Comparison of ENCODE assay signal across 23 cellular contexts in genomic region chr9:130050472-130050871, GRCh38. TPM values are rescaled to one million over a fixed set of nuclear protein-coding genes. Genes with fewer than 3 reads are reported as not detected.
A peak's percentile ranks its signal among the peaks of the same experiment; 100 is the strongest.
DNase-seq lines count a peak whose midpoint lies in the region; ATAC-seq, FAIRE-seq and TF ChIP-seq lines count a peak whose summit lies in the region.
"Had no signal": no experiment of that assay in that cellular context is flagged by ENCODE, and none has a peak within 500 bp of the region (broad histone marks: within the 10 kb centered on the region; RNA-seq: fewer than 3 reads in every experiment).

No MANE protein-coding gene starts in this region.

- TF ChIP-seq POLR2A in K562 (conservative IDR thresholded peaks at IDR 0.05): no peak

- H3K36me3 ChIP-seq in CD4-positive, CD25-positive, alpha-beta regulatory T cell (ENCODE audit: control insufficient read depth, insufficient read depth, low read length): no peaks in the 10 kb centered on the region
- H3K36me3 ChIP-seq in SK-N-MC (ENCODE audit: insufficient read depth, low read length) (no peaks in the 10 kb centered on the region), K562 (ENCODE audit: control insufficient read depth, insufficient read depth, low read length) (no peaks in the 10 kb centered on the region)
- H3K36me3 ChIP-seq: MG63 had no signal

- TF ChIP-seq CTCF in C4-2B (conservative IDR thresholded peaks at IDR 0.05) (no peak), K562 (IDR thresholded peaks at IDR 0.05 in 2 of 3, conservative IDR thresholded peaks at IDR 0.05 in 1 of 3; ENCODE audit: insufficient read depth in 2 of 3, low read depth in 1 of 3, low read length in 3 of 3) (no peak)

- H2AFZ ChIP-seq in K562 (ENCODE audit: low read depth, low read length): no peak overlapping the region

- H3K4me1 Mint-ChIP-seq in CD4-positive, CD25-positive, alpha-beta regulatory T cell: peaks cover 18 to 50% (median 32%) of the 10 kb centered on the region in 4 donors

- no TSS peak for BruUV-seq in K562 (replicated peaks; lab: Mats Ljungman, UMichigan)

- peaks cover 4% of the 10 kb centered on the region for H3K9me1 ChIP-seq in K562 (ENCODE audit: control insufficient read depth, insufficient read depth, low read length)

- peaks cover 35% of the 10 kb centered on the region for H3K4me1 ChIP-seq in CD4-positive, CD25-positive, alpha-beta regulatory T cell (ENCODE audit: control insufficient read depth, insufficient read depth, low read length, poor library complexity, severe bottlenecking)
- peaks cover 15 to 21% of the 10 kb centered on the region in 2 experiments; a peak in 4 of 5 replicates for H3K4me1 ChIP-seq in K562 (replicated peaks in 1 of 2; ENCODE audit: control insufficient read depth in 2 of 2, insufficient read depth in 2 of 2, low read length in 2 of 2)

- no peaks in the 10 kb centered on the region for H4K20me1 ChIP-seq in K562 (replicated peaks; ENCODE audit: control insufficient read depth, insufficient read depth, low read length)

- no peak for TF ChIP-seq RAD21 in K562 (CRISPR knock-in tag; conservative IDR thresholded peaks at IDR 0.05 in 1 of 2, IDR thresholded peaks at IDR 0.05 in 1 of 2)

- CTCF ChIA-PET in K562 (lab: Yijun Ruan, JAX; ENCODE audit: low intra/inter-chr PET ratio): no interaction called here

- FAIRE-seq in K562 (lab: Jason Lieb, UNC): no peak

- peaks cover 29% of the 10 kb centered on the region for H3K79me2 ChIP-seq in K562 (ENCODE audit: control insufficient read depth, insufficient read depth, low read length)

- no peak for ATAC-seq in CD4-positive, CD25-positive, alpha-beta regulatory T cell (ENCODE audit: low read depth in 2 of 2)
- ATAC-seq in K562 (no peak), HG03469 (IDR thresholded peaks at IDR 0.05; ENCODE audit: unreplicated experiment) (no peak), GM21360 (IDR thresholded peaks at IDR 0.05; ENCODE audit: unreplicated experiment) (no peak)

- H3K27me3 Mint-ChIP-seq in CD4-positive, CD25-positive, alpha-beta regulatory T cell: no peaks in the 10 kb centered on the region
- H3K27me3 Mint-ChIP-seq: central memory CD8-positive, alpha-beta T cell had no signal

- no peaks in the 10 kb centered on the region for H3K9me3 ChIP-seq in CD4-positive, CD25-positive, alpha-beta regulatory T cell (ENCODE audit: control insufficient read depth in 2 of 2, low read length in 2 of 2)
- H3K9me3 ChIP-seq in SK-N-MC (ENCODE audit: low read depth, low read length) (no peaks in the 10 kb centered on the region), K562 (replicated peaks; ENCODE audit: control insufficient read depth, insufficient read depth, low read depth, low read length) (no peaks in the 10 kb centered on the region)
- H3K9me3 ChIP-seq: MG63 had no signal

- no peak overlapping the region for H3K4me2 ChIP-seq in K562 (ENCODE audit: insufficient read depth, low read length)

- POLR2A ChIA-PET in K562 (lab: Yijun Ruan, JAX): interaction anchor here (0.6 kb wide), 1 partner anchor 575 kb away, joined by 4 read pairs; no protein-coding TSS in a partner anchor

- TF ChIP-seq EP300 in K562 (IDR thresholded peaks at IDR 0.05; ENCODE audit: low read length): no peak

- H3K4me3 ChIP-seq in CD4-positive, CD25-positive, alpha-beta regulatory T cell (ENCODE audit: low read depth, low read length): no peak overlapping the region
- H3K4me3 ChIP-seq in SK-N-MC (no peak overlapping the region), K562 (no peak overlapping the region)
- H3K4me3 ChIP-seq: dorsolateral prefrontal cortex, MG63 had no signal

- H3K27ac Mint-ChIP-seq in CD4-positive, CD25-positive, alpha-beta regulatory T cell: peak overlapping the region in 2 of 3 donors; percentile 35 to 69

- intact Hi-C loops in K562 (cut with micrococcal nuclease): loop anchor here (5.0 kb wide), 2 partner anchors 47 to 163 kb away; no protein-coding TSS in a partner anchor

- no peak overlapping the region for H3K9ac ChIP-seq in SK-N-MC (ENCODE audit: insufficient read length)
- H3K9ac ChIP-seq in K562 (ENCODE audit: insufficient read depth in 1 of 2, low read depth in 2 of 2, low read length in 2 of 2): no peak overlapping the region

- 79% methylated on average over 4 of the region's 4 CpGs for WGBS in K562 (ENCODE audit: insufficient coverage, low coverage, missing lambda C conversion rate)

- H3K9me3 Mint-ChIP-seq in CD4-positive, CD25-positive, alpha-beta regulatory T cell: no peaks in the 10 kb centered on the region
- H3K9me3 Mint-ChIP-seq: central memory CD8-positive, alpha-beta T cell had no signal

- H3K36me3 Mint-ChIP-seq in CD4-positive, CD25-positive, alpha-beta regulatory T cell: no peaks in the 10 kb centered on the region

- H3K27ac ChIP-seq in C4-2B (peak overlapping the region; percentile 79), SK-N-MC (peak overlapping the region; percentile 29), K562 (ENCODE audit: extremely low read depth, low read depth, low read length) (no peak overlapping the region)
- no peak overlapping the region for H3K27ac ChIP-seq in CD4-positive, CD25-positive, alpha-beta regulatory T cell (ENCODE audit: insufficient read depth, low read length, poor library complexity, severe bottlenecking)

- no peaks in the 10 kb centered on the region for H3K27me3 ChIP-seq in CD4-positive, CD25-positive, alpha-beta regulatory T cell (ENCODE audit: control insufficient read depth, insufficient read depth, low read length)
- H3K27me3 ChIP-seq in K562 (ENCODE audit: control insufficient read depth in 2 of 2, insufficient read depth in 2 of 2, low read length in 2 of 2): no peaks in the 10 kb centered on the region
- H3K27me3 ChIP-seq: dorsolateral prefrontal cortex, MG63 had no signal

- DNase-seq in CD4-positive, CD25-positive, alpha-beta regulatory T cell: no peak
- no peak for DNase-seq in SK-N-MC (ENCODE audit: low read depth, low spot score)
- DNase-seq in K562 (ENCODE audit: extremely low read depth in 1 of 4, low spot score in 3 of 4): peak in 1 of 4 experiments; percentile 3
- no peak for DNase-seq in NCI-H128 (lab: John Stamatoyannopoulos, UW; ENCODE audit: unreplicated experiment)
- DNase-seq in NCI-H2029 treated with DMSO at 0.1 percent for 48 hours (lab: John Stamatoyannopoulos, UW): no peak
- DNase-seq: activated gamma-delta T cell treated with Interleukin-2 at 50 U/mL for 16 hours; aorta; DND-41; dorsolateral prefrontal cortex; glutamatergic neuron; GOT3; kidney glomerular epithelial cell; MG63; NCI-H146; NCI-H2171 treated with DMSO at 0.1 percent for 48 hours; NCI-H524 treated with DMSO at 0.1 percent for 48 hours; stimulated activated CD4-positive, alpha-beta T cell treated with anti-CD3 and anti-CD28 coated beads, Interleukin-4, amount 100 ng/mL, for 4 hours; T1000; trophoblast cell had no signal

- in situ Hi-C loops in K562 (cut with MboI): no loop called here

- peak overlapping the region in 3 of 4 donors; percentile 29 to 86 (median 83) for H3K4me3 Mint-ChIP-seq in CD4-positive, CD25-positive, alpha-beta regulatory T cell
- H3K4me3 Mint-ChIP-seq: central memory CD8-positive, alpha-beta T cell had no signal

RNA-seq across cellular contexts. Expression of gene GPR107, which starts 3.2 kb away (rescaled TPM):
- total RNA-seq in CD4-positive, CD25-positive, alpha-beta regulatory T cell: 29.9 TPM
- polyA plus RNA-seq in CD4-positive, CD25-positive, alpha-beta regulatory T cell: 1 to 10 TPM; 2.8 to 4.5 (median 3.1) TPM
- 92.0 and 106 TPM in 2 replicates for total RNA-seq in K562 (2011; cell fraction: chromatin; rRNA removed; ENCODE audit: low replicate concordance)
- total RNA-seq in K562 (2011; cell fraction: nucleolus; rRNA removed): 120 and 136 TPM in 2 replicates
- total RNA-seq in K562 (2011; cell fraction: nucleoplasm; rRNA removed): 83.9 and 108 TPM in 2 replicates
- total RNA-seq in K562 (2014; rRNA removed): 9.2 and 10.0 TPM in 2 replicates
- total RNA-seq in K562 (2014; rRNA removed; fragmentation: Illumina TruSeq; extraction: Trizol): 12.4 and 14.5 TPM in 2 replicates
- total RNA-seq in K562 (2015; rRNA removed; fragmentation: Illumina TruSeq; extraction: Trizol): 13.5 and 14.6 TPM in 2 replicates
- 20.3 and 21.8 TPM in 2 replicates for total RNA-seq in K562 (2021)
- 28.2 and 34.6 TPM in 2 replicates for polyA plus RNA-seq in K562 (2011; rRNA removed)
- 9.8 and 15.6 TPM in 2 replicates for polyA plus RNA-seq in K562 (2011; cell fraction: cytosol; rRNA removed)
- polyA plus RNA-seq in K562 (2011; cell fraction: nucleus; rRNA removed): 23.2 and 28.9 TPM in 2 replicates
- polyA plus RNA-seq in K562 (2012): 17.3 and 22.6 TPM in 2 replicates
- 19.5 and 27.8 TPM in 2 replicates for polyA plus RNA-seq in K562 (2014; fragmentation: Illumina TruSeq; extraction: Trizol)
- 1 to 10 TPM; 3.2 to 3.5 TPM for polyA plus RNA-seq in K562 (2014; fragmentation: Nextera tagmentation; extraction: Ambion mirVana)
- 13.7 and 14.4 TPM in 2 replicates for polyA plus RNA-seq in K562 (2014; rRNA removed)
- 29.5 and 33.6 TPM in 2 replicates for polyA minus RNA-seq in K562 (2011; rRNA and poly(A)+ RNA removed)
- polyA minus RNA-seq in K562 (2011; cell fraction: cytosol; rRNA and poly(A)+ RNA removed): 13.0 and 13.7 TPM in 2 replicates
- polyA minus RNA-seq in K562 (2011; cell fraction: nucleus; rRNA and poly(A)+ RNA removed): 12.8 and 25.0 TPM in 2 replicates

RNA-seq across cellular contexts. Expression of gene FNBP1, which starts 7.5 kb away (rescaled TPM):
- 253 TPM for total RNA-seq in CD4-positive, CD25-positive, alpha-beta regulatory T cell
- 100 to 1,000 TPM; 147 to 218 (median 188) TPM for polyA plus RNA-seq in CD4-positive, CD25-positive, alpha-beta regulatory T cell
- total RNA-seq in K562 (2011; cell fraction: chromatin; rRNA removed; ENCODE audit: low replicate concordance): 24.0 and 44.9 TPM in 2 replicates
- 8.5 and 10.9 TPM in 2 replicates for total RNA-seq in K562 (2011; cell fraction: nucleolus; rRNA removed)
- 10.9 and 12.6 TPM in 2 replicates for total RNA-seq in K562 (2011; cell fraction: nucleoplasm; rRNA removed)
- total RNA-seq in K562 (2014; rRNA removed) (8.2 and 8.4 TPM in 2 replicates), K562 (2014; rRNA removed; fragmentation: Illumina TruSeq; extraction: Trizol) (6.9 and 13.2 TPM in 2 replicates), K562 (2015; rRNA removed; fragmentation: Illumina TruSeq; extraction: Trizol) (13.5 and 14.9 TPM in 2 replicates), K562 (2021) (8.5 and 10.7 TPM in 2 replicates)
- polyA plus RNA-seq in K562 (2011; rRNA removed) (7.2 and 7.6 TPM in 2 replicates), K562 (2014; fragmentation: Illumina TruSeq; extraction: Trizol) (6.1 TPM in 2 replicates), K562 (2014; fragmentation: Nextera tagmentation; extraction: Ambion mirVana) (1 to 10 TPM; 1.8 to 2.2 TPM), K562 (2014; rRNA removed) (5.4 and 8.0 TPM in 2 replicates)
- 2.2 and 4.2 TPM in 2 replicates for polyA plus RNA-seq in K562 (2011; cell fraction: cytosol; rRNA removed)
- 5.8 and 7.6 TPM in 2 replicates for polyA plus RNA-seq in K562 (2011; cell fraction: nucleus; rRNA removed)
- polyA plus RNA-seq in K562 (2012): 8.7 and 10.5 TPM in 2 replicates
- 33.5 and 42.5 TPM in 2 replicates for polyA minus RNA-seq in K562 (2011; rRNA and poly(A)+ RNA removed)
- 7.9 and 8.7 TPM in 2 replicates for polyA minus RNA-seq in K562 (2011; cell fraction: cytosol; rRNA and poly(A)+ RNA removed)
- 3.4 and 8.0 TPM in 2 replicates for polyA minus RNA-seq in K562 (2011; cell fraction: nucleus; rRNA and poly(A)+ RNA removed)

Comparison
In these comparisons a context has a peak if more than half of its experiments do, and no peak if none do; other contexts are left out.
1. H3K27ac ChIP-seq: peak in C4-2B (single experiment) and SK-N-MC (single experiment); none in CD4-positive, CD25-positive, alpha-beta regulatory T cell (single experiment) and K562 (single experiment).